Comparison of ENCODE assay signal across 9 cellular contexts in the genomic region with DNA sequence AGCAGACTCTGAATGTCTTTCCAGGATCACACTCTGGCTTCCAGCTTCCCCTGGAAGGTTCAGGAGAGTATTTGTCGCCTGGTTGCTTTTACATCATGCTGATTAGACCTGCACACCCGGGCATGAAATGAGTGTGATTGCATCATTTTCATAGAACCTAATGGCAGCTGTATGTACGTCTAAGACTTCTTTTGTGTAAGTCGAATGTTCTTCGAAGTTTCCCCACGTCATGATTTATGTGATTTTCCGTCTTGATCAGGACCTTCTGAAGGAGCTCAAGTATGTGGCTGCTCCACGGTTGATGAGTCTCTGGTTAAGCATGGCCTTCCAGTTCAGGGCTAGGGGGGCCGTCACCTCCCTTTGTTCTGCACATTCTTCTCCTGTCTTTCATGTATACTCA. TPM values are rescaled to one million over a fixed set of nuclear protein-coding genes. Genes with fewer than 3 reads are reported as not detected.
DNase-seq lines count a peak whose midpoint lies in the region; ATAC-seq, FAIRE-seq and TF ChIP-seq lines count a peak whose summit lies in the region.
"Had no signal": no experiment of that assay in that cellular context is flagged by ENCODE, and none has a peak within 500 bp of the region (broad histone marks: within the 10 kb centered on the region; RNA-seq: fewer than 3 reads in every experiment).

No MANE protein-coding gene starts in this region.

- intact Hi-C loops in activated T-helper 1 cell treated with anti-CD3 and anti-CD28 coated beads, Interleukin-12 subunit alpha, Interleukin-12 subunit beta, Interleukin-2, Interleukin-4 antibody, amounts not matched to agents 30 ng/mL and 10 ng/mL and 1 ng/mL, durations not matched to agents 14 hours and 24 hours and 36 hours (cut with micrococcal nuclease) = loop anchor here (10.0 kb wide), 1 partner anchor 494 kb away; a partner anchor contains a TSS
- intact Hi-C loops in sciatic nerve (cut with DNase I) = no loop called here

- peaks cover 30% of the 10 kb centered on the region for H3K36me3 Mint-ChIP-seq in activated T-helper 1 cell treated with anti-CD3 and anti-CD28 coated beads, Interleukin-12 subunit alpha, Interleukin-12 subunit beta, Interleukin-2, Interleukin-4 antibody, amounts not matched to agents 30 ng/mL and 10 ng/mL and 1 ng/mL, durations not matched to agents 14 hours and 24 hours and 36 hours (ENCODE audit: low read depth)
- peaks cover 23% of the 10 kb centered on the region for H3K36me3 Mint-ChIP-seq in type B pancreatic cell

- ATAC-seq in sciatic nerve (no peak), HG03378 (IDR thresholded peaks at IDR 0.05; ENCODE audit: unreplicated experiment) (no peak)

- H3K4me1 Mint-ChIP-seq in activated T-helper 1 cell treated with anti-CD3 and anti-CD28 coated beads, Interleukin-12 subunit alpha, Interleukin-12 subunit beta, Interleukin-2, Interleukin-4 antibody, amounts not matched to agents 30 ng/mL and 10 ng/mL and 1 ng/mL, durations not matched to agents 14 hours and 24 hours and 36 hours (ENCODE audit: low read depth) = peaks cover 52% of the 10 kb centered on the region
- H3K4me1 Mint-ChIP-seq in type B pancreatic cell (ENCODE audit: unreplicated experiment) = peaks cover 39% of the 10 kb centered on the region

- no peaks in the 10 kb centered on the region for H3K27me3 ChIP-seq in kidney epithelial cell (ENCODE audit: control insufficient read depth, insufficient read depth, low read length)

- no peak for FAIRE-seq in GM12892 (lab: Jason Lieb, UNC)

- peak overlapping the region; percentile 87 for H3K27ac Mint-ChIP-seq in activated T-helper 1 cell treated with anti-CD3 and anti-CD28 coated beads, Interleukin-12 subunit alpha, Interleukin-12 subunit beta, Interleukin-2, Interleukin-4 antibody, amounts not matched to agents 30 ng/mL and 10 ng/mL and 1 ng/mL, durations not matched to agents 14 hours and 24 hours and 36 hours
- H3K27ac Mint-ChIP-seq in type B pancreatic cell = peak overlapping the region; percentile 25

- peak overlapping the region; percentile 11 for H3K4me3 Mint-ChIP-seq in activated T-helper 1 cell treated with anti-CD3 and anti-CD28 coated beads, Interleukin-12 subunit alpha, Interleukin-12 subunit beta, Interleukin-2, Interleukin-4 antibody, amounts not matched to agents 30 ng/mL and 10 ng/mL and 1 ng/mL, durations not matched to agents 14 hours and 24 hours and 36 hours
- peak overlapping the region; percentile 42 for H3K4me3 Mint-ChIP-seq in type B pancreatic cell

- no peak overlapping the region for H3K4me3 ChIP-seq in kidney epithelial cell (ENCODE audit: low read depth, low read length)

- no peak for TF ChIP-seq CTCF in kidney epithelial cell (IDR thresholded peaks at IDR 0.05; ENCODE audit: insufficient read depth, low read length, poor library complexity, severe bottlenecking)
- no peak for TF ChIP-seq CTCF in type B pancreatic cell (conservative IDR thresholded peaks at IDR 0.05)

- H3K27me3 Mint-ChIP-seq in activated T-helper 1 cell treated with anti-CD3 and anti-CD28 coated beads, Interleukin-12 subunit alpha, Interleukin-12 subunit beta, Interleukin-2, Interleukin-4 antibody, amounts not matched to agents 30 ng/mL and 10 ng/mL and 1 ng/mL, durations not matched to agents 14 hours and 24 hours and 36 hours (ENCODE audit: insufficient read depth) = peaks cover 1% of the 10 kb centered on the region
- H3K27me3 Mint-ChIP-seq in type B pancreatic cell = no peaks in the 10 kb centered on the region

- peak; percentile 17 for DNase-seq in stimulated activated CD4-positive, alpha-beta T cell treated with anti-CD3 and anti-CD28 coated beads, Interleukin-1b, Interleukin-23, amount 100 ng/mL, for 48 hours
- no peak for DNase-seq in stimulated activated CD4-positive, alpha-beta T cell treated with anti-CD3 and anti-CD28 coated beads, Interleukin-12 subunit alpha, Interleukin-12 subunit beta, amount 100 ng/mL, for 4 hours
- no peak for DNase-seq in activated T-helper 1 cell treated with anti-CD3 and anti-CD28 coated beads, Interleukin-12 subunit alpha, Interleukin-12 subunit beta, Interleukin-2, Interleukin-4 antibody, amounts not matched to agents 30 ng/mL and 10 ng/mL and 1 ng/mL, durations not matched to agents 14 hours and 24 hours and 36 hours (ENCODE audit: low spot score)
- DNase-seq in kidney epithelial cell (ENCODE audit: low read depth) (peak; percentile 56), type B pancreatic cell (ENCODE audit: extremely low spot score, unreplicated experiment) (no peak), sciatic nerve (ENCODE audit: low spot score) (no peak), GM12892 (ENCODE audit: insufficient read length) (no peak)
- DNase-seq: NCI-H226 had no signal

- no peaks in the 10 kb centered on the region for H3K36me3 ChIP-seq in kidney epithelial cell (ENCODE audit: control insufficient read depth, insufficient read depth, low read length)

- no peak for TF ChIP-seq POLR2A in GM12892 (IDR thresholded peaks at IDR 0.05; ENCODE audit: low read depth, low read length)

- H3K9me3 Mint-ChIP-seq in activated T-helper 1 cell treated with anti-CD3 and anti-CD28 coated beads, Interleukin-12 subunit alpha, Interleukin-12 subunit beta, Interleukin-2, Interleukin-4 antibody, amounts not matched to agents 30 ng/mL and 10 ng/mL and 1 ng/mL, durations not matched to agents 14 hours and 24 hours and 36 hours = no peaks in the 10 kb centered on the region
- no peaks in the 10 kb centered on the region for H3K9me3 Mint-ChIP-seq in type B pancreatic cell

RNA-seq across cellular contexts. Expression of a gene that starts 4.5 kb away (rescaled TPM):
- total RNA-seq in activated T-helper 1 cell treated with anti-CD3 and anti-CD28 coated beads, Interleukin-12 subunit alpha, Interleukin-12 subunit beta, Interleukin-2, Interleukin-4 antibody, amounts not matched to agents 30 ng/mL and 10 ng/mL and 1 ng/mL, durations not matched to agents 14 hours and 24 hours and 36 hours = 343 and 355 TPM in 2 replicates
- total RNA-seq in kidney epithelial cell = 264 and 307 TPM in 2 replicates
- total RNA-seq in type B pancreatic cell (ENCODE audit: low replicate concordance) = 250 and 251 TPM in 2 replicates
- total RNA-seq in sciatic nerve = 213 TPM
- 222 TPM for polyA plus RNA-seq in GM12892 (2012; ENCODE audit: missing spikeins)

RNA-seq across cellular contexts. Expression of a gene that starts 31.2 kb away (rescaled TPM):
- total RNA-seq in activated T-helper 1 cell treated with anti-CD3 and anti-CD28 coated beads, Interleukin-12 subunit alpha, Interleukin-12 subunit beta, Interleukin-2, Interleukin-4 antibody, amounts not matched to agents 30 ng/mL and 10 ng/mL and 1 ng/mL, durations not matched to agents 14 hours and 24 hours and 36 hours = 15.5 and 18.3 TPM in 2 replicates
- total RNA-seq in kidney epithelial cell = 0.14 and 1.4 TPM in 2 replicates
- total RNA-seq in type B pancreatic cell (ENCODE audit: low replicate concordance) = 0.24 and 0.89 TPM in 2 replicates
- 12.5 TPM for total RNA-seq in sciatic nerve
- polyA plus RNA-seq in GM12892 (2012; ENCODE audit: missing spikeins) = 160 TPM

Comparison
In these comparisons a context has a peak if more than half of its experiments do, and no peak if none do; other contexts are left out.
1. DNase-seq: peak in stimulated activated CD4-positive, alpha-beta T cell treated with anti-CD3 and anti-CD28 coated beads, Interleukin-1b, Interleukin-23, amount 100 ng/mL, for 48 hours (single experiment) and kidney epithelial cell (single experiment); none in stimulated activated CD4-positive, alpha-beta T cell treated with anti-CD3 and anti-CD28 coated beads, Interleukin-12 subunit alpha, Interleukin-12 subunit beta, amount 100 ng/mL, for 4 hours (single experiment), activated T-helper 1 cell treated with anti-CD3 and anti-CD28 coated beads, Interleukin-12 subunit alpha, Interleukin-12 subunit beta, Interleukin-2, Interleukin-4 antibody, amounts not matched to agents 30 ng/mL and 10 ng/mL and 1 ng/mL, durations not matched to agents 14 hours and 24 hours and 36 hours (single experiment), type B pancreatic cell (single experiment), sciatic nerve (single experiment) and GM12892 (single experiment).